9 cellular contexts compared by ENCODE assay signal in genomic region chr3:129481783-129482332, GRCh38. TPM values are rescaled to one million over a fixed set of nuclear protein-coding genes. Genes with fewer than 3 reads are reported as not detected.
DNase-seq lines count a peak whose midpoint lies in the region; FAIRE-seq and TF ChIP-seq lines count a peak whose summit lies in the region.
"Had no signal": no experiment of that assay in that cellular context is flagged by ENCODE, and none has a peak within 500 bp of the region (broad histone marks: within the 10 kb centered on the region; RNA-seq: fewer than 3 reads in every experiment).

No MANE protein-coding gene starts in this region.

- H2AFZ ChIP-seq in endothelial cell of umbilical vein (ENCODE audit: low read depth, low read length), result peak overlapping the region; percentile 2

- 52% methylated on average over 12 of the region's 12 CpGs for WGBS in prostate gland

- no peaks in the 10 kb centered on the region for H3K9me3 ChIP-seq in endothelial cell of umbilical vein (replicated peaks; ENCODE audit: control insufficient read depth, insufficient read depth, low read length)
- H3K9me3 ChIP-seq in prostate gland, result no peaks in the 10 kb centered on the region

- H3K4me1 ChIP-seq in endothelial cell of umbilical vein (ENCODE audit: control insufficient read depth, extremely low read depth, insufficient read depth, low read length), result peaks cover 11% of the 10 kb centered on the region
- no peaks in the 10 kb centered on the region for H3K4me1 ChIP-seq in prostate gland (replicated peaks)

- no peaks in the 10 kb centered on the region for H4K20me1 ChIP-seq in endothelial cell of umbilical vein (replicated peaks; ENCODE audit: control insufficient read depth, extremely low read depth, insufficient read depth, low read length)

- dilution Hi-C loops in endothelial cell of umbilical vein (cut with MboI; ENCODE audit: extremely low pct_ligation_motif_present, low sequenced_read_pairs), result no loop called here

- H3K4me3 ChIP-seq in endothelial cell of umbilical vein (replicated peaks in 1 of 3; ENCODE audit: insufficient read depth in 1 of 3, low read depth in 1 of 3, low read length in 3 of 3), result no peak overlapping the region
- H3K4me3 ChIP-seq in prostate gland, result no peak overlapping the region

- H3K27me3 ChIP-seq in endothelial cell of umbilical vein (ENCODE audit: control insufficient read depth in 2 of 2, insufficient read depth in 2 of 2, low read length in 2 of 2), result no peaks in the 10 kb centered on the region
- H3K27me3 ChIP-seq in prostate gland (replicated peaks; ENCODE audit: insufficient read depth), result no peaks in the 10 kb centered on the region

- peak overlapping the region; percentile 69 for H3K27ac ChIP-seq in endothelial cell of umbilical vein (ENCODE audit: insufficient read depth, low read depth, low read length)
- H3K27ac ChIP-seq in prostate gland, result no peak overlapping the region

- CTCF ChIA-PET in endothelial cell of umbilical vein (lab: Charles Lee), result interaction anchor here (1.1 to 3.8 kb wide), 3 partner anchors 8 to 98 kb away, joined by 3 to 20 read pairs (median 10); no protein-coding TSS in a partner anchor
- CTCF ChIA-PET in HEK293T (lab: Yijun Ruan, JAX), result interaction anchor here (0.5 kb wide), 1 partner anchor 624 kb away, joined by 3 read pairs; no protein-coding TSS in a partner anchor

- H3K36me3 ChIP-seq in endothelial cell of umbilical vein (ENCODE audit: control insufficient read depth in 2 of 2, extremely low read depth in 1 of 2, insufficient read depth in 2 of 2, low read length in 2 of 2) (peaks cover 6 to 15% of the 10 kb centered on the region in 2 experiments), prostate gland (no peaks in the 10 kb centered on the region)

- H3K79me2 ChIP-seq in endothelial cell of umbilical vein (ENCODE audit: control insufficient read depth, insufficient read depth, low read length), result no peaks in the 10 kb centered on the region

- peak overlapping the region; percentile 22 for H3K4me2 ChIP-seq in endothelial cell of umbilical vein (ENCODE audit: insufficient read depth, low read length)

- TF ChIP-seq POLR2A in endothelial cell of umbilical vein (IDR thresholded peaks at IDR 0.05; ENCODE audit: low read depth, low read length) (no peak), prostate gland (IDR thresholded peaks at IDR 0.05) (no peak)

- peak; percentile 87 for FAIRE-seq in endothelial cell of umbilical vein (lab: Jason Lieb, UNC)

- TF ChIP-seq CTCF in endothelial cell of umbilical vein (IDR thresholded peaks at IDR 0.05; ENCODE audit: extremely low read depth in 1 of 2, insufficient read depth in 1 of 2, low read depth in 1 of 2, low read length in 2 of 2), result no peak
- TF ChIP-seq CTCF in prostate gland (IDR thresholded peaks at IDR 0.05), result no peak

- H3K9ac ChIP-seq in endothelial cell of umbilical vein (replicated peaks; ENCODE audit: extremely low read depth, insufficient read depth, low read length), result peak overlapping the region; percentile 44

- POLR2A ChIA-PET in endothelial cell of umbilical vein (lab: Charles Lee), result no interaction called here
- POLR2A ChIA-PET in HEK293T (lab: Yijun Ruan, JAX), result no interaction called here

- BruUV-seq in endothelial cell of umbilical vein (replicated peaks; lab: Mats Ljungman, UMichigan), result no TSS peak

- DNase-seq in AG20443 (ENCODE audit: low spot score) (peak; percentile 70), endothelial cell of umbilical vein (ENCODE audit: low read depth, low spot score) (peak; percentile 17), prostate gland (ENCODE audit: low spot score) (peak; percentile 10), NCI-H526 (lab: John Stamatoyannopoulos, UW) (no peak), HEK293T (ENCODE audit: extremely low spot score) (no peak), NCI-H2081 treated with DMSO at 0.1 percent for 48 hours (lab: John Stamatoyannopoulos, UW) (no peak), NCI-H446 (lab: John Stamatoyannopoulos, UW) (no peak)
- peak; percentile 18 to 44 for DNase-seq in activated CD4-positive, alpha-beta T cell treated with anti-CD3 and anti-CD28 coated beads, Interleukin-2, amount 50 U/mL, for 48 hours
- DNase-seq: NCI-H748 treated with DMSO at 0.1 percent for 48 hours had no signal

- no peaks in the 10 kb centered on the region for H3K9me1 ChIP-seq in endothelial cell of umbilical vein (replicated peaks; ENCODE audit: control insufficient read depth, extremely low read depth, insufficient read depth, low read length)

- intact Hi-C loops in endothelial cell of umbilical vein (cut with micrococcal nuclease) (loop anchor here (1.0 kb wide), 1 partner anchor 99 kb away; no protein-coding TSS in a partner anchor), prostate gland (cut with DNase I) (loop anchor here (10.0 kb wide), 1 partner anchor 113 kb away; no protein-coding TSS in a partner anchor)

TF ChIP-seq in endothelial cell of umbilical vein, 7 proteins besides CTCF, POLR2A, EP300 and RAD21 (continues in another document):
- TF ChIP-seq MAX (IDR thresholded peaks at IDR 0.05; ENCODE audit: insufficient read depth, insufficient read length) (no peak), FOS (IDR thresholded peaks at IDR 0.05; ENCODE audit: borderline replicate concordance, insufficient read depth, low read length) (no peak), EZH2 (IDR thresholded peaks at IDR 0.05; ENCODE audit: borderline replicate concordance, low read depth, low read length, severe bottlenecking) (no peak), JUN (IDR thresholded peaks at IDR 0.05; ENCODE audit: borderline replicate concordance, insufficient read depth, insufficient read length, low read depth) (no peak), GATA2 (IDR thresholded peaks at IDR 0.05; ENCODE audit: insufficient read depth, insufficient read length, low read depth, low read length) (no peak)

TF ChIP-seq in HEK293T, 16 proteins besides CTCF, POLR2A, EP300 and RAD21 (continues in another document):
- TF ChIP-seq ZNF384 (IDR thresholded peaks at IDR 0.05) (no peak), TARDBP (IDR thresholded peaks at IDR 0.05) (no peak), FOXK2 (IDR thresholded peaks at IDR 0.05) (no peak), BHLHE40 (IDR thresholded peaks at IDR 0.05; ENCODE audit: borderline replicate concordance) (no peak), FOXA1 (IDR thresholded peaks at IDR 0.05) (no peak), L3MBTL2 (conservative IDR thresholded peaks at IDR 0.05) (no peak), ELF4 (IDR thresholded peaks at IDR 0.05) (no peak), PKNOX1 (IDR thresholded peaks at IDR 0.05) (no peak), SUZ12 (IDR thresholded peaks at IDR 0.05) (no peak)

RNA-seq across cellular contexts. Expression of gene IFT122, which starts 41.8 kb away (rescaled TPM):
- total RNA-seq in endothelial cell of umbilical vein (36.6 and 41.7 TPM in 2 replicates), prostate gland (10 to 100 TPM; 60.8 to 91.3 TPM)
- 38.4 and 44.3 TPM in 2 replicates for polyA plus RNA-seq in endothelial cell of umbilical vein
- polyA plus RNA-seq in endothelial cell of umbilical vein (2011; cell fraction: cytosol; rRNA removed), result 26.1 and 28.0 TPM in 2 replicates
- polyA plus RNA-seq in endothelial cell of umbilical vein (2011; cell fraction: nucleus; rRNA removed), result 105 and 116 TPM in 2 replicates
- polyA plus RNA-seq in endothelial cell of umbilical vein (2012), result 18.0 and 23.9 TPM in 2 replicates
- polyA minus RNA-seq in endothelial cell of umbilical vein, result 67.1 and 91.1 TPM in 2 replicates
- 9.4 TPM for polyA minus RNA-seq in endothelial cell of umbilical vein (2011; cell fraction: cytosol; rRNA and poly(A)+ RNA removed)
- 56.9 and 73.7 TPM in 2 replicates for polyA minus RNA-seq in endothelial cell of umbilical vein (2011; cell fraction: nucleus; rRNA and poly(A)+ RNA removed)

RNA-seq across cellular contexts. Expression of gene MBD4, which starts 42.1 kb away (rescaled TPM):
- total RNA-seq in endothelial cell of umbilical vein (33.2 and 39.5 TPM in 2 replicates), prostate gland (10 to 100 TPM; 20.6 to 34.0 TPM)
- 11.0 and 17.4 TPM in 2 replicates for polyA plus RNA-seq in endothelial cell of umbilical vein
- polyA plus RNA-seq in endothelial cell of umbilical vein (2011; cell fraction: cytosol; rRNA removed), result 19.7 and 19.8 TPM in 2 replicates
- 54.2 and 68.8 TPM in 2 replicates for polyA plus RNA-seq in endothelial cell of umbilical vein (2011; cell fraction: nucleus; rRNA removed)
- 16.1 and 22.9 TPM in 2 replicates for polyA plus RNA-seq in endothelial cell of umbilical vein (2012)
- polyA minus RNA-seq in endothelial cell of umbilical vein, result 14.0 and 16.5 TPM in 2 replicates
- polyA minus RNA-seq in endothelial cell of umbilical vein (2011; cell fraction: cytosol; rRNA and poly(A)+ RNA removed), result 28.5 TPM
- 35.0 and 41.0 TPM in 2 replicates for polyA minus RNA-seq in endothelial cell of umbilical vein (2011; cell fraction: nucleus; rRNA and poly(A)+ RNA removed)

RNA-seq across cellular contexts. Expression of gene RHO, which starts 46.6 kb away (rescaled TPM):
- total RNA-seq in endothelial cell of umbilical vein (not detected in 2 replicates), prostate gland (under 1 TPM in 1 of 2 donors, not detected in 1; 0.23 TPM)
- not detected in 2 replicates for polyA plus RNA-seq in endothelial cell of umbilical vein
- polyA plus RNA-seq in endothelial cell of umbilical vein (2011; cell fraction: cytosol; rRNA removed), result not detected in 2 replicates
- polyA plus RNA-seq in endothelial cell of umbilical vein (2011; cell fraction: nucleus; rRNA removed), result 0.12 TPM in 1 of 2 replicates, not detected in the other
- polyA plus RNA-seq in endothelial cell of umbilical vein (2012), result not detected in 2 replicates
- polyA minus RNA-seq in endothelial cell of umbilical vein, result not detected in 2 replicates
- polyA minus RNA-seq in endothelial cell of umbilical vein (2011; cell fraction: cytosol; rRNA and poly(A)+ RNA removed), result not detected
- not detected in 2 replicates for polyA minus RNA-seq in endothelial cell of umbilical vein (2011; cell fraction: nucleus; rRNA and poly(A)+ RNA removed)

RNA-seq across cellular contexts. Expression of gene EFCAB12, which starts 53.4 kb away (rescaled TPM):
- total RNA-seq in endothelial cell of umbilical vein, result 0.25 and 0.49 TPM in 2 replicates
- polyA plus RNA-seq in endothelial cell of umbilical vein, result 0.15 and 0.19 TPM in 2 replicates
- 0.05 and 0.10 TPM in 2 replicates for polyA plus RNA-seq in endothelial cell of umbilical vein (2011; cell fraction: cytosol; rRNA removed)
- 0.88 and 1.0 TPM in 2 replicates for polyA plus RNA-seq in endothelial cell of umbilical vein (2011; cell fraction: nucleus; rRNA removed)
- polyA plus RNA-seq in endothelial cell of umbilical vein (2012), result 0.12 and 0.14 TPM in 2 replicates
- 0.10 TPM in 1 of 2 replicates, not detected in the other for polyA minus RNA-seq in endothelial cell of umbilical vein
- polyA minus RNA-seq in endothelial cell of umbilical vein (2011; cell fraction: cytosol; rRNA and poly(A)+ RNA removed), result not detected
- polyA minus RNA-seq in endothelial cell of umbilical vein (2011; cell fraction: nucleus; rRNA and poly(A)+ RNA removed), result 0.43 and 0.82 TPM in 2 replicates
- 10 to 100 TPM in 1 of 2 donors, 1 to 10 TPM in 1; 6.2 to 13.7 TPM for total RNA-seq in prostate gland

Comparison
In these comparisons a context has a peak if more than half of its experiments do, and no peak if none do; other contexts are left out.
1. DNase-seq: peak in AG20443 (single experiment), activated CD4-positive, alpha-beta T cell treated with anti-CD3 and anti-CD28 coated beads, Interleukin-2, amount 50 U/mL, for 48 hours (2 of 2), endothelial cell of umbilical vein (single experiment) and prostate gland (single experiment); none in NCI-H526 (0 of 2), HEK293T (single experiment), NCI-H2081 treated with DMSO at 0.1 percent for 48 hours (single experiment) and NCI-H446 (0 of 2).